ENCODE assay signal across 13 cellular contexts in the genomic region with DNA sequence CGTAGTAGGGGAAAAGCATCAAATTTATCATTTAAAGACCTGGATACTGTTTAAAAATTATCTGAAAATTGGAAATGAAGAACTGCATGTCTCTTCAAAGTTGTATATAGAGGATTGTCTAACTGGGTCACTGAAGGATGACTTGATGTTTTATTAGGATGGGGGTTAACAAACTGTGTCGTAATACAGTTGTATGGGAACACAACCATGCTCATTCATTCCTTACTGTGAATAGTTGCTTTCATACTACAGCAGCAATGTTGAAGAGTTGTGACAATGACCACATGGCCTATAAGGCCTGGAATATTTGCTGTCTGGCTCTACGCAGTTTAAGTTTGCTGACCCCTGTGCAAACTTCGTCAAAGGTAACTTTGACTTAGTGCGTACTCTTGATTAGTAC. TPM values are rescaled to one million over a fixed set of nuclear protein-coding genes. Genes with fewer than 3 reads are reported as not detected.
DNase-seq lines count a peak whose midpoint lies in the region; FAIRE-seq lines count a peak whose summit lies in the region.
"Had no signal": no experiment of that assay in that cellular context is flagged by ENCODE, and none has a peak within 500 bp of the region (broad histone marks: within the 10 kb centered on the region; RNA-seq: fewer than 3 reads in every experiment).

No MANE protein-coding gene starts in this region.

- DNase-seq in HTR-8/SVneo (ENCODE audit: insufficient read length, low spot score) (no peak), SK-MEL-5 (ENCODE audit: low read depth, low spot score) (peak; percentile 63), foreskin melanocyte (peak; percentile 50), pons (ENCODE audit: low spot score) (peak; percentile 63), GF-D8 (lab: John Stamatoyannopoulos, UW) (no peak), NCI-H2107 (lab: John Stamatoyannopoulos, UW) (no peak)
- no peak for DNase-seq in stimulated activated CD4-positive, alpha-beta T cell treated with anti-CD3 and anti-CD28 coated beads, Interleukin-2, amount 100 ng/mL, for 24 hours
- DNase-seq: Calu3; CD8-positive, alpha-beta T cell; DMS79 treated with DMSO at 0.1 percent for 48 hours; GM23248 had no signal

- in situ Hi-C loops in SK-MEL-5 (cut with HindIII; ENCODE audit: low pct_unique_long_range_greater_than_20kb, low sequenced_read_pairs), result no loop called here

- peak; percentile 26 for FAIRE-seq in HTR-8/SVneo (lab: Jason Lieb, UNC)
- FAIRE-seq: GM12891, GM19239 had no signal

RNA-seq across cellular contexts. Expression of a gene that starts 38.3 kb away (rescaled TPM):
- 11.1 and 12.5 TPM in 2 replicates for total RNA-seq in SK-MEL-5 (2014; rRNA removed; shearing (Covaris generic))
- polyA plus RNA-seq in SK-MEL-5 (2015; cell fraction: cytosol; rRNA removed), result 11.0 and 11.4 TPM in 2 replicates
- polyA plus RNA-seq in SK-MEL-5 (2015; cell fraction: nucleus; rRNA removed), result 1.7 and 2.0 TPM in 2 replicates

Comparison
In these comparisons a context has a peak if more than half of its experiments do, and no peak if none do; other contexts are left out.
1. DNase-seq: peak in SK-MEL-5 (single experiment), foreskin melanocyte (single experiment) and pons (single experiment); none in HTR-8/SVneo (single experiment), GF-D8 (single experiment), stimulated activated CD4-positive, alpha-beta T cell treated with anti-CD3 and anti-CD28 coated beads, Interleukin-2, amount 100 ng/mL, for 24 hours (0 of 2) and NCI-H2107 (single experiment).